Comparison of ENCODE assay signal across 31 cellular contexts in the genomic region with DNA sequence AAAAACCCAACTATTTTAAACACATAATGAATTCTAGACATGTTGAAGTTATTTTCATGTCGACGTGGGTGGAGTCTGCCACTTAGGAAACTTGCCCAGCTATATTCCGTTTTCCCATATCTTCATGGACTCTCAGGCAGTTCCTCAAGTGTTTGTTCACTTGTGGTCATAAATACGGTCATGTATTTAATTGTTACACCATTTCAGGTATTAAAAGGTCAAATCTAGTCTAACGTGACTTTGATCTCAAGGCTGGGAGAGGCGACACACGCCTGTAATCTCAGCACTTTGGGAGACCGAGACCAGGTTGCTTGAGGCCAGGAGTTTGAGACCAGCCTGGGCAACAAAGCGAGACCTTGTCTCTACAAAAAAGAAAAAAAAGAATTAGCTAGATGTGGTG.
"Had no signal": no experiment of that assay in that cellular context is flagged by ENCODE, and none has a peak within 500 bp of the region (broad histone marks: within the 10 kb centered on the region; RNA-seq: fewer than 3 reads in every experiment).

No MANE protein-coding gene starts in this region.

- H3K4me3 ChIP-seq: adrenal gland, body of pancreas, breast epithelium had no signal

- DNase-seq: activated B cell treated with CpG ODN at 0.5 μM for 24 hours; activated CD4-positive, alpha-beta memory T cell treated with anti-CD3 and anti-CD28 coated beads for 36 hours; activated CD4-positive, alpha-beta T cell treated with anti-CD3 and anti-CD28 coated beads for 4 hours; activated CD4-positive, alpha-beta T cell treated with anti-CD3 and anti-CD28 coated beads, Interleukin-2, amount 10 ng/mL, durations not matched to agents 24 days and 14 days; activated CD4-positive, alpha-beta T cell treated with anti-CD3 and anti-CD28 coated beads, Interleukin-2, amount 50 U/mL, for 1 hour; activated CD4-positive, alpha-beta T cell treated with anti-CD3 and anti-CD28 coated beads, Interleukin-2, amount 50 U/mL, for 4 hours; activated CD4-positive, CD25-positive, alpha-beta regulatory T cell treated with anti-CD3 and anti-CD28 coated beads, Interleukin-2, amount 50 U/mL, for 72 hours; activated CD8-positive, alpha-beta memory T cell treated with anti-CD3 and anti-CD28 coated beads, Interleukin-2, amount 50 U/mL, for 4 hours; activated CD8-positive, alpha-beta T cell treated with anti-CD3 and anti-CD28 coated beads for 36 hours; activated effector memory CD4-positive, alpha-beta T cell treated with anti-CD3 and anti-CD28 coated beads, Interleukin-2, amount 50 U/mL, for 16 hours; activated gamma-delta T cell treated with Interleukin-2 at 50 U/mL for 16 hours; activated naive CD4-positive, alpha-beta T cell; activated naive CD4-positive, alpha-beta T cell treated with anti-CD3 and anti-CD28 coated beads for 36 hours; activated naive CD4-positive, alpha-beta T cell treated with anti-CD3 and anti-CD28 coated beads, Interleukin-2, amount 50 U/mL, for 16 hours; activated naive CD8-positive, alpha-beta T cell treated with anti-CD3 and anti-CD28 coated beads for 36 hours; activated T-cell treated with anti-CD3 and anti-CD28 coated beads for 4 hours; activated T-cell treated with anti-CD3 and anti-CD28 coated beads, Interleukin-2, amount 50 U/mL, for 1 hour; activated T-cell treated with anti-CD3 and anti-CD28 coated beads, Interleukin-2, amount 50 U/mL, for 4 hours; activated T-cell treated with anti-CD3 and anti-CD28 coated beads, Interleukin-2, amount 50 U/mL, for 72 hours; adrenal gland; amniotic stem cell; aorta; body of pancreas; brain microvascular endothelial cell; central memory CD4-positive, alpha-beta T cell; T-helper 2 cell; T-helper 9 cell had no signal

- H3K4me1 ChIP-seq: adrenal gland, body of pancreas, breast epithelium had no signal

- ATAC-seq: activated CD8-positive, alpha-beta T cell treated with anti-CD3 and anti-CD28 coated beads for 36 hours; activated naive CD4-positive, alpha-beta T cell treated with anti-CD3 and anti-CD28 coated beads, Interleukin-2, amount 50 U/mL, for 72 hours; activated T-cell treated with anti-CD3 and anti-CD28 coated beads, Interleukin-2, amount 50 U/mL, for 4 hours; activated T-cell treated with anti-CD3 and anti-CD28 coated beads, Interleukin-2, amount 50 U/mL, for 72 hours; activated T-helper 17 cell treated with anti-CD3 and anti-CD28 coated beads, Interleukin-2, amount 50 U/mL, for 72 hours; body of pancreas had no signal

- H3K27ac ChIP-seq: adrenal gland, body of pancreas, brain microvascular endothelial cell, breast epithelium, VCaP had no signal

- H3K27me3 ChIP-seq: adrenal gland, body of pancreas, brain microvascular endothelial cell, breast epithelium had no signal

- H3K36me3 ChIP-seq: adrenal gland, brain microvascular endothelial cell, breast epithelium had no signal

- H3K9me3 ChIP-seq: adrenal gland, body of pancreas, breast epithelium had no signal
